Comparison of ENCODE assay signal across 15 cellular contexts in the genomic region with DNA sequence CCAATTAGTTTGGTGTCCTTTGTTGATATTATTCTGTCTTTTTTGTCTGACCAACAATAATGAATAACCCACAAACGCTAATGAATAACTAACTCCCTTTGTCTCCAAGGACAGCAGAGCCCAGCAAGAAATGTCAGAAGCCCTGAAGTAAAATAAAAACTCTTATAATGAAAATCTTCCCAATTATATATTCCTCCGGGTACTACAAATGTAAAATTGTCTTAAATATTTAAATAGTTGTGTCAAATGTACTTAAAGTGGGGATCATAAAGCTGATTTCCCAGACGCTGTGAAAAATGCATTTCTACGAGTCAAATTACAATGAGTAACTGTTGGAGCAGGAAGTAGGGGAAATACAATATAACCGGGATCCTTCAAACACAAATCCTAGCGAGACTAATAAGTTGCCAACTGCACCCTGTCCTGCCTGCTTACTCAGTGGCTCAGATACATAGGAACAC. TPM values are rescaled to one million over a fixed set of nuclear protein-coding genes. Genes with fewer than 3 reads are reported as not detected.
DNase-seq lines count a peak whose midpoint lies in the region; ATAC-seq and TF ChIP-seq lines count a peak whose summit lies in the region.
"Had no signal": no experiment of that assay in that cellular context is flagged by ENCODE, and none has a peak within 500 bp of the region (broad histone marks: within the 10 kb centered on the region; RNA-seq: fewer than 3 reads in every experiment).

No MANE protein-coding gene starts in this region.

- no peaks in the 10 kb centered on the region for H3K9me3 Mint-ChIP-seq in HFFc6
- no peaks in the 10 kb centered on the region for H3K9me3 Mint-ChIP-seq in type B pancreatic cell
- H3K9me3 Mint-ChIP-seq in CD8-positive, alpha-beta T cell, result no peaks in the 10 kb centered on the region
- H3K9me3 Mint-ChIP-seq: activated T-helper 2 cell treated with anti-CD3 and anti-CD28 coated beads, Interferon-gamma antibody, Interleukin-2, Interleukin-4, amounts not matched to agents 10 μg/mL and 5 μg/mL and 100 μg/mL, durations not matched to agents 14 hours and 24 hours and 36 hours; CD4-positive, alpha-beta T cell; naive thymus-derived CD4-positive, alpha-beta T cell had no signal

- H3K4me1 ChIP-seq in prostate gland (replicated peaks), result no peaks in the 10 kb centered on the region
- no peaks in the 10 kb centered on the region for H3K4me1 ChIP-seq in CD8-positive, alpha-beta T cell (ENCODE audit: insufficient read depth, low read length)

- no peak for TF ChIP-seq CTCF in HFFc6 (IDR thresholded peaks at IDR 0.05)
- TF ChIP-seq CTCF in cardiac fibroblast (IDR thresholded peaks at IDR 0.05; ENCODE audit: low read depth, low read length), result no peak
- no peak for TF ChIP-seq CTCF in type B pancreatic cell (conservative IDR thresholded peaks at IDR 0.05)
- TF ChIP-seq CTCF in prostate gland (IDR thresholded peaks at IDR 0.05), result no peak
- no peak for TF ChIP-seq CTCF in CD8-positive, alpha-beta T cell (IDR thresholded peaks at IDR 0.05)

- no peaks in the 10 kb centered on the region for H3K9me3 ChIP-seq in prostate gland
- H3K9me3 ChIP-seq in CD8-positive, alpha-beta T cell (ENCODE audit: low read length), result no peaks in the 10 kb centered on the region
- H3K9me3 ChIP-seq: MG63 had no signal

- H3K27me3 Mint-ChIP-seq in HFFc6 (ENCODE audit: insufficient read depth) (no peaks in the 10 kb centered on the region), type B pancreatic cell (no peaks in the 10 kb centered on the region)
- H3K27me3 Mint-ChIP-seq in CD8-positive, alpha-beta T cell (ENCODE audit: low read depth), result peaks cover 18% of the 10 kb centered on the region

- no peak for DNase-seq in HFFc6
- peak; percentile 18 to 39 for DNase-seq in cardiac fibroblast (ENCODE audit: low read depth in 2 of 2)
- DNase-seq in medulla oblongata (ENCODE audit: extremely low spot score), result peak; percentile 11
- DNase-seq in type B pancreatic cell (ENCODE audit: extremely low spot score, unreplicated experiment), result no peak
- DNase-seq in prostate gland (ENCODE audit: low spot score), result no peak
- DNase-seq in germinal center (ENCODE audit: low spot score), result no peak
- no peak for DNase-seq in CD8-positive, alpha-beta T cell
- DNase-seq: activated CD4-positive, alpha-beta T cell treated with anti-CD3 and anti-CD28 coated beads, Interleukin-2, amount 50 U/mL, for 4 hours; CD4-positive, alpha-beta T cell; MG63; naive thymus-derived CD4-positive, alpha-beta T cell; NCI-H226; stimulated activated CD4-positive, alpha-beta T cell treated with anti-CD3 and anti-CD28 coated beads, Interleukin-12 subunit alpha, Interleukin-12 subunit beta, amount 100 ng/mL, for 4 hours had no signal

- POLR2A ChIA-PET in CD8-positive, alpha-beta T cell (lab: Charles Lee), result no interaction called here

- H3K27ac ChIP-seq in prostate gland, result no peak overlapping the region
- no peak overlapping the region for H3K27ac ChIP-seq in CD8-positive, alpha-beta T cell (ENCODE audit: low read depth, low read length)

- ATAC-seq in CD8-positive, alpha-beta T cell, result no peak
- ATAC-seq: esophagus mucosa; naive thymus-derived CD4-positive, alpha-beta T cell had no signal

- WGBS in prostate gland, result 24% methylated on average over 6 of the region's 6 CpGs

- CTCF ChIA-PET in CD8-positive, alpha-beta T cell (lab: Charles Lee), result no interaction called here

- no peak overlapping the region for H3K4me3 ChIP-seq in cardiac fibroblast (replicated peaks in 1 of 2; ENCODE audit: low read depth in 2 of 2, low read length in 2 of 2)
- H3K4me3 ChIP-seq in prostate gland, result no peak overlapping the region
- H3K4me3 ChIP-seq in CD8-positive, alpha-beta T cell (ENCODE audit: low read depth, low read length), result no peak overlapping the region
- H3K4me3 ChIP-seq: MG63 had no signal

- intact Hi-C loops in prostate gland (cut with DNase I), result no loop called here
- intact Hi-C loops in CD8-positive, alpha-beta T cell (cut with DNase I, micrococcal nuclease), result no loop called here

- H3K27ac Mint-ChIP-seq in HFFc6 (peak overlapping the region; percentile 24; the same call in 1 of the 2 replicates), type B pancreatic cell (peak overlapping the region; percentile 15)
- H3K27ac Mint-ChIP-seq in CD8-positive, alpha-beta T cell, result no peak overlapping the region
- H3K27ac Mint-ChIP-seq: activated T-helper 2 cell treated with anti-CD3 and anti-CD28 coated beads, Interferon-gamma antibody, Interleukin-2, Interleukin-4, amounts not matched to agents 10 μg/mL and 5 μg/mL and 100 μg/mL, durations not matched to agents 14 hours and 24 hours and 36 hours; CD4-positive, alpha-beta T cell; naive thymus-derived CD4-positive, alpha-beta T cell had no signal

- no peak for TF ChIP-seq POLR2A in prostate gland (IDR thresholded peaks at IDR 0.05)

- peaks cover 26% of the 10 kb centered on the region for H3K36me3 Mint-ChIP-seq in HFFc6 (ENCODE audit: low read depth)
- no peaks in the 10 kb centered on the region for H3K36me3 Mint-ChIP-seq in type B pancreatic cell
- no peaks in the 10 kb centered on the region for H3K36me3 Mint-ChIP-seq in CD8-positive, alpha-beta T cell

- H3K4me1 Mint-ChIP-seq in HFFc6 (ENCODE audit: low read depth), result peaks cover 13% of the 10 kb centered on the region; the same call in 1 of the 2 replicates
- peaks cover 11% of the 10 kb centered on the region for H3K4me1 Mint-ChIP-seq in type B pancreatic cell (ENCODE audit: unreplicated experiment)
- H3K4me1 Mint-ChIP-seq in CD8-positive, alpha-beta T cell (ENCODE audit: low read depth), result no peaks in the 10 kb centered on the region

- H3K36me3 ChIP-seq in prostate gland, result no peaks in the 10 kb centered on the region
- H3K36me3 ChIP-seq in CD8-positive, alpha-beta T cell (ENCODE audit: insufficient read depth, low read length), result no peaks in the 10 kb centered on the region
- H3K36me3 ChIP-seq: MG63 had no signal

- no peaks in the 10 kb centered on the region for H3K27me3 ChIP-seq in prostate gland (replicated peaks; ENCODE audit: insufficient read depth)
- no peaks in the 10 kb centered on the region for H3K27me3 ChIP-seq in CD8-positive, alpha-beta T cell (ENCODE audit: insufficient read depth, low read length)
- H3K27me3 ChIP-seq: MG63 had no signal

- H3K4me3 Mint-ChIP-seq in HFFc6 (no peak overlapping the region), type B pancreatic cell (peak overlapping the region; percentile 47)
- no peak overlapping the region for H3K4me3 Mint-ChIP-seq in CD8-positive, alpha-beta T cell
- H3K4me3 Mint-ChIP-seq: CD4-positive, alpha-beta T cell; naive thymus-derived CD4-positive, alpha-beta T cell had no signal

RNA-seq across cellular contexts. Expression of a gene that starts 22.3 kb away (rescaled TPM):
- 10 to 100 TPM; 12.9 to 21.0 (median 16.4) TPM for total RNA-seq in HFFc6 (2021; fragmentation: NEBNext Ultra II Directional; extraction: Animal tissue kit (Norgen Biotek cat#: 25700))
- 23.2 and 39.9 TPM in 2 replicates for total RNA-seq in type B pancreatic cell (ENCODE audit: low replicate concordance)
- 10 to 100 TPM; 15.2 to 16.9 TPM for total RNA-seq in prostate gland
- total RNA-seq in CD8-positive, alpha-beta T cell, result 1 to 10 TPM; 3.3 to 5.6 TPM

Comparison
In these comparisons a context has a peak if more than half of its experiments do, and no peak if none do; other contexts are left out.
1. DNase-seq: peak in cardiac fibroblast (2 of 2) and medulla oblongata (single experiment); none in HFFc6 (single experiment), type B pancreatic cell (single experiment), prostate gland (single experiment), germinal center (single experiment) and CD8-positive, alpha-beta T cell (0 of 7).